26 cellular contexts compared by ENCODE assay signal in genomic region chr3:2826036-2826435, GRCh38.
"Had no signal": no experiment of that assay in that cellular context is flagged by ENCODE, and none has a peak within 500 bp of the region (broad histone marks: within the 10 kb centered on the region; RNA-seq: fewer than 3 reads in every experiment).

No MANE protein-coding gene starts in this region.

- H3K4me3 ChIP-seq: ascending aorta, cardiac muscle cell had no signal

- H3K27me3 ChIP-seq: ascending aorta, cardiac muscle cell had no signal

- H3K36me3 ChIP-seq: ascending aorta, cardiac muscle cell had no signal

- ATAC-seq: activated CD4-positive, alpha-beta T cell treated with anti-CD3 and anti-CD28 coated beads for 36 hours; activated CD8-positive, alpha-beta memory T cell treated with anti-CD3 and anti-CD28 coated beads, Interleukin-2, amount 10 ng/mL, durations not matched to agents 7 days and 5 days; activated CD8-positive, alpha-beta T cell treated with anti-CD3 and anti-CD28 coated beads, Interleukin-2, amount 10 ng/mL, durations not matched to agents 7 days and 5 days; activated naive CD8-positive, alpha-beta T cell treated with anti-CD3 and anti-CD28 coated beads, Interleukin-2, amount 50 U/mL, for 24 hours had no signal

- H3K9me3 ChIP-seq: ascending aorta had no signal

- H3K27ac ChIP-seq: ascending aorta, cardiac muscle cell had no signal

- DNase-seq: activated B cell treated with CpG ODN at 0.5 μM for 24 hours; activated CD4-positive, alpha-beta memory T cell treated with anti-CD3 and anti-CD28 coated beads, Interleukin-2, amount 10 ng/mL, durations not matched to agents 7 days and 5 days; activated CD4-positive, alpha-beta T cell treated with anti-CD3 and anti-CD28 coated beads for 1 hour; activated CD4-positive, alpha-beta T cell treated with anti-CD3 and anti-CD28 coated beads for 36 hours; activated CD4-positive, alpha-beta T cell treated with anti-CD3 and anti-CD28 coated beads for 48 hours; activated CD4-positive, alpha-beta T cell treated with anti-CD3 and anti-CD28 coated beads, Interleukin-2, amount 10 ng/mL, durations not matched to agents 7 days and 5 days; activated CD4-positive, alpha-beta T cell treated with anti-CD3 and anti-CD28 coated beads, Interleukin-2, amount 50 U/mL, for 48 hours; activated CD8-positive, alpha-beta memory T cell treated with anti-CD3 and anti-CD28 coated beads for 24 hours; activated CD8-positive, alpha-beta memory T cell treated with anti-CD3 and anti-CD28 coated beads, Interleukin-2, amount 10 ng/mL, durations not matched to agents 7 days and 5 days; activated CD8-positive, alpha-beta memory T cell treated with anti-CD3 and anti-CD28 coated beads, Interleukin-2, amount 50 U/mL, for 48 hours; activated CD8-positive, alpha-beta T cell treated with anti-CD3 and anti-CD28 coated beads, Interleukin-2, amount 10 ng/mL, durations not matched to agents 7 days and 5 days; activated effector memory CD4-positive, alpha-beta T cell treated with Interleukin-2 at 50 U/mL for 16 hours; activated gamma-delta T cell; activated naive CD4-positive, alpha-beta T cell treated with anti-CD3 and anti-CD28 coated beads, Interleukin-2, amount 10 ng/mL, durations not matched to agents 7 days and 5 days; activated naive CD4-positive, alpha-beta T cell treated with Interleukin-2 at 50 U/mL for 16 hours; activated naive CD8-positive, alpha-beta T cell treated with anti-CD3 and anti-CD28 coated beads, Interleukin-2, amount 10 ng/mL, durations not matched to agents 7 days and 5 days; activated naive CD8-positive, alpha-beta T cell treated with anti-CD3 and anti-CD28 coated beads, Interleukin-2, amount 50 U/mL, for 24 hours; activated T-cell treated with anti-CD3 and anti-CD28 coated beads, Interleukin-2, amount 50 U/mL, for 24 hours; activated T-cell treated with anti-CD3 and anti-CD28 coated beads, Interleukin-2, amount 50 U/mL, for 48 hours; amygdala; anterior cingulate cortex; T-helper 1 cell; T-helper 2 cell; T-helper 9 cell had no signal

- H3K4me1 ChIP-seq: ascending aorta had no signal
